In genomic region chr4:25986807-25987206, GRCh38 we compare ENCODE assay signal across 25 cellular contexts.
"Had no signal": no experiment of that assay in that cellular context is flagged by ENCODE, and none has a peak within 500 bp of the region (broad histone marks: within the 10 kb centered on the region; RNA-seq: fewer than 3 reads in every experiment).

No MANE protein-coding gene starts in this region.

- H3K27me3 Mint-ChIP-seq: activated CD4-positive, alpha-beta T cell treated with anti-CD3 and anti-CD28 coated beads for 36 hours; activated naive CD8-positive, alpha-beta T cell treated with anti-CD3 and anti-CD28 coated beads, Interleukin-2, amount 50 U/mL, for 24 hours had no signal

- H3K4me3 ChIP-seq: Peyer's patch, SJCRH30 had no signal

- H3K9me3 Mint-ChIP-seq: activated CD8-positive, alpha-beta T cell treated with anti-CD3 and anti-CD28 coated beads for 36 hours; activated naive CD4-positive, alpha-beta T cell treated with anti-CD3 and anti-CD28 coated beads, Interleukin-2, amount 50 U/mL, for 72 hours; activated naive CD8-positive, alpha-beta T cell treated with anti-CD3 and anti-CD28 coated beads, Interleukin-2, amount 50 U/mL, for 24 hours; activated T-cell treated with anti-CD3 and anti-CD28 coated beads, Interleukin-2, amount 50 U/mL, for 24 hours had no signal

- H3K27me3 ChIP-seq: Peyer's patch, SJCRH30 had no signal

- H3K9me3 ChIP-seq: Peyer's patch, SJCRH30, SK-N-SH had no signal

- H3K27ac ChIP-seq: Peyer's patch, RWPE1, SJCRH30, VCaP had no signal

- H3K27ac Mint-ChIP-seq: activated CD4-positive, alpha-beta T cell treated with anti-CD3 and anti-CD28 coated beads for 36 hours; activated CD8-positive, alpha-beta T cell treated with anti-CD3 and anti-CD28 coated beads for 36 hours; activated naive CD4-positive, alpha-beta T cell treated with anti-CD3 and anti-CD28 coated beads, Interleukin-2, amount 50 U/mL, for 72 hours; activated naive CD8-positive, alpha-beta T cell treated with anti-CD3 and anti-CD28 coated beads, Interleukin-2, amount 50 U/mL, for 24 hours; activated T-cell treated with anti-CD3 and anti-CD28 coated beads, Interleukin-2, amount 50 U/mL, for 24 hours had no signal

- H3K36me3 ChIP-seq: Peyer's patch, SJCRH30 had no signal

- H3K4me1 Mint-ChIP-seq: activated naive CD8-positive, alpha-beta T cell treated with anti-CD3 and anti-CD28 coated beads, Interleukin-2, amount 50 U/mL, for 24 hours had no signal

- H3K9me2 ChIP-seq: SK-N-SH had no signal

- H3K4me3 Mint-ChIP-seq: activated CD4-positive, alpha-beta T cell treated with anti-CD3 and anti-CD28 coated beads for 36 hours; activated CD8-positive, alpha-beta T cell treated with anti-CD3 and anti-CD28 coated beads for 36 hours; activated naive CD8-positive, alpha-beta T cell treated with anti-CD3 and anti-CD28 coated beads, Interleukin-2, amount 50 U/mL, for 24 hours; activated T-cell treated with anti-CD3 and anti-CD28 coated beads, Interleukin-2, amount 50 U/mL, for 24 hours had no signal

- ATAC-seq: activated CD4-positive, alpha-beta T cell treated with anti-CD3 and anti-CD28 coated beads for 36 hours; activated CD8-positive, alpha-beta T cell treated with anti-CD3 and anti-CD28 coated beads for 36 hours; activated naive CD4-positive, alpha-beta T cell treated with anti-CD3 and anti-CD28 coated beads, Interleukin-2, amount 50 U/mL, for 72 hours; activated naive CD8-positive, alpha-beta T cell treated with anti-CD3 and anti-CD28 coated beads, Interleukin-2, amount 50 U/mL, for 24 hours had no signal

- H3K36me3 Mint-ChIP-seq: activated naive CD4-positive, alpha-beta T cell treated with anti-CD3 and anti-CD28 coated beads, Interleukin-2, amount 50 U/mL, for 72 hours had no signal

- H3K4me2 ChIP-seq: SK-N-SH had no signal

- DNase-seq: activated CD4-positive, alpha-beta T cell treated with anti-CD3 and anti-CD28 coated beads for 36 hours; activated CD4-positive, alpha-beta T cell treated with anti-CD3 and anti-CD28 coated beads, Interleukin-2, amount 50 U/mL, for 1 hour; activated CD4-positive, CD25-positive, alpha-beta regulatory T cell; activated CD8-positive, alpha-beta T cell treated with anti-CD3 and anti-CD28 coated beads for 36 hours; activated effector memory CD4-positive, alpha-beta T cell treated with anti-CD3 and anti-CD28 coated beads, Interleukin-2, amount 50 U/mL, for 16 hours; activated naive CD4-positive, alpha-beta T cell treated with Interleukin-2 at 50 U/mL for 16 hours; activated naive CD8-positive, alpha-beta T cell treated with anti-CD3 and anti-CD28 coated beads, Interleukin-2, amount 50 U/mL, for 24 hours; activated T-cell treated with anti-CD3 and anti-CD28 coated beads, Interleukin-2, amount 50 U/mL, for 24 hours; Karpas-422; MM.1S; NCI-H1105 treated with DMSO at 0.1 percent for 48 hours; NCI-H1436 treated with DMSO at 0.1 percent for 48 hours; NCI-H187; NCI-H2081; NCI-H510A treated with DMSO at 0.1 percent for 48 hours; NCI-H69; NK-92 treated with Interleukin-12 subunit alpha and Interleukin-12 subunit beta, amount 100 ng/mL, for 24 hours; Peyer's patch; Right ventricle myocardium superior; SJCRH30; SK-N-SH; T-helper 1 cell had no signal
